21 cellular contexts compared by ENCODE assay signal in genomic region chr10:7153750-7154149, GRCh38.
DNase-seq lines count a peak whose midpoint lies in the region; FAIRE-seq and TF ChIP-seq lines count a peak whose summit lies in the region.
"Had no signal": no experiment of that assay in that cellular context is flagged by ENCODE, and none has a peak within 500 bp of the region (broad histone marks: within the 10 kb centered on the region; RNA-seq: fewer than 3 reads in every experiment).

No MANE protein-coding gene starts in this region.

- no peaks in the 10 kb centered on the region for H4K20me1 ChIP-seq in PC-9 (ENCODE audit: insufficient read depth)

- POLR2A ChIA-PET in PC-9 (lab: Charles Lee; ENCODE audit: unreplicated experiment): no interaction called here

- H3K4me2 ChIP-seq in PC-9: no peak overlapping the region

- no peaks in the 10 kb centered on the region for H3K4me1 ChIP-seq in PC-9 (replicated peaks; ENCODE audit: insufficient read depth)
- H3K4me1 ChIP-seq: body of pancreas had no signal

- H3K27me3 ChIP-seq in PC-9 (ENCODE audit: insufficient read depth, low read depth): peaks cover under 1% of the 10 kb centered on the region; the same call in 1 of the 2 replicates
- H3K27me3 ChIP-seq: body of pancreas had no signal

- CTCF ChIA-PET in PC-9 (lab: Charles Lee): no interaction called here

- H3K9me2 ChIP-seq in PC-9 (ENCODE audit: insufficient read depth): no peaks in the 10 kb centered on the region

- no peak overlapping the region for H2AFZ ChIP-seq in PC-9

- no peaks in the 10 kb centered on the region for H3F3A ChIP-seq in PC-9 (ENCODE audit: insufficient read depth, low read depth)

- no peaks in the 10 kb centered on the region for H3K79me2 ChIP-seq in PC-9 (ENCODE audit: low read depth)

- TF ChIP-seq CTCF in epithelial cell of esophagus (IDR thresholded peaks at IDR 0.05; ENCODE audit: insufficient read depth, low read depth, low read length, missing control alignments) (no peak), PC-9 (conservative IDR thresholded peaks at IDR 0.05) (no peak)

- no TSS peak for BruUV-seq in PC-9 (replicated peaks; lab: Mats Ljungman, UMichigan)

- no peaks in the 10 kb centered on the region for H3K36me3 ChIP-seq in PC-9 (ENCODE audit: low read depth)
- H3K36me3 ChIP-seq: WERI-Rb-1 had no signal

- H3K27ac ChIP-seq in PC-9: no peak overlapping the region
- H3K27ac ChIP-seq: body of pancreas, WERI-Rb-1 had no signal

- H3K4me3 ChIP-seq in epithelial cell of esophagus (ENCODE audit: low read length) (no peak overlapping the region), PC-9 (no peak overlapping the region)
- H3K4me3 ChIP-seq: body of pancreas, GM12878 had no signal

- no peaks in the 10 kb centered on the region for H3K9me3 ChIP-seq in PC-9 (ENCODE audit: insufficient read depth, low read depth)
- H3K9me3 ChIP-seq: body of pancreas had no signal

- intact Hi-C loops in PC-9 (cut with micrococcal nuclease; ENCODE audit: unreplicated experiment): no loop called here

- peak; percentile 52 for DNase-seq in HCEC 1CT
- peak; percentile 37 for DNase-seq in RCC 7860 (ENCODE audit: low spot score)
- DNase-seq in epithelial cell of esophagus (ENCODE audit: low read depth): peak; percentile 44
- peak; percentile 85 for DNase-seq in kidney glomerular epithelial cell (lab: John Stamatoyannopoulos, UW)
- DNase-seq in GOT3 (lab: John Stamatoyannopoulos, UW): no peak
- no peak for DNase-seq in PC-9
- DNase-seq in stimulated activated CD4-positive, alpha-beta T cell treated with anti-CD3 and anti-CD28 coated beads, Interleukin-15, amount 100 ng/mL, for 24 hours: no peak
- no peak for DNase-seq in NCI-H1436 (lab: John Stamatoyannopoulos, UW)
- DNase-seq: activated CD4-positive, alpha-beta memory T cell treated with anti-CD3 and anti-CD28 coated beads, Interleukin-2, amount 10 ng/mL, durations not matched to agents 7 days and 5 days; activated naive CD4-positive, alpha-beta T cell treated with anti-CD3 and anti-CD28 coated beads for 36 hours; activated T-cell treated with anti-CD3 and anti-CD28 coated beads, Interleukin-2, amount 50 U/mL, for 24 hours; body of pancreas; cortex of kidney; GDM1; H7; NCI-H2029; NCI-H510A; SHP77 treated with DMSO at 0.1 percent for 48 hours; stimulated activated CD8-positive, alpha-beta memory T cell treated with anti-CD3 and anti-CD28 coated beads, Interleukin-4, amount 100 ng/mL, for 48 hours; WERI-Rb-1 had no signal

- FAIRE-seq in RCC 7860 (lab: Jason Lieb, UNC): no peak
- FAIRE-seq: GM12878 had no signal

Comparison
In these comparisons a context has a peak if more than half of its experiments do, and no peak if none do; other contexts are left out.
1. DNase-seq: peak in HCEC 1CT (single experiment), RCC 7860 (single experiment), epithelial cell of esophagus (single experiment) and kidney glomerular epithelial cell (single experiment); none in GOT3 (single experiment), PC-9 (0 of 2), stimulated activated CD4-positive, alpha-beta T cell treated with anti-CD3 and anti-CD28 coated beads, Interleukin-15, amount 100 ng/mL, for 24 hours (single experiment) and NCI-H1436 (single experiment).